ENCODE assay signal across 17 cellular contexts in the genomic region with DNA sequence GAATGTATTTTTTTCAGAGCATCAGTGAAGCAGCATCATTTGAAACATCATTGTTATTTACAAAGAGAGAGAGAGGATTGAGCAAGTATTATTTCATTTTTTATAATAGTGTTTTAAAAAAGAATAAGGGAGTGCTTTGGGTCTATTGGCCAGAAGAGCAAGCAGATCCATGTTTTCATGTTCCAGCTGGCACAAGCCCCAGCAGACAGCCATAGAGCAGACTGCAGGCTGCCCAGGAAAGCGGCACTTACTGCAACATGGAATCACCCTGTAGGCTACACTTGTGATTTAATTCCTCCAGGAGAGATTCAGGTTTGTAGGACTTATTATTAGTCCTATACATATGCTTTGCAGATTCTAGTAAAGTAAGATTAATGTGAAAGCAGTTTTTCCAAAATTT.
DNase-seq lines count a peak whose midpoint lies in the region; ATAC-seq and TF ChIP-seq lines count a peak whose summit lies in the region.
"Had no signal": no experiment of that assay in that cellular context is flagged by ENCODE, and none has a peak within 500 bp of the region (broad histone marks: within the 10 kb centered on the region; RNA-seq: fewer than 3 reads in every experiment).

No MANE protein-coding gene starts in this region.

- intact Hi-C loops in right cardiac atrium (cut with DNase I) (no loop called here), testis (cut with DNase I; ENCODE audit: low total_unique reads) (no loop called here)

- TF ChIP-seq POLR2A in testis (IDR thresholded peaks at IDR 0.05), result no peak

- DNase-seq in NCI-H82 (lab: John Stamatoyannopoulos, UW) (peak; percentile 1), NCI-H82 treated with DMSO at 0.1 percent for 48 hours (lab: John Stamatoyannopoulos, UW; ENCODE audit: unreplicated experiment) (no peak), anterior cingulate cortex (lab: John Stamatoyannopoulos, UW) (peak in 34 of 58 donors; percentile 1 to 56 (median 24)), right cardiac atrium (peak; percentile 71 to 91 (median 83)), testis (peak; percentile 22)
- DNase-seq: ACHN; activated CD4-positive, CD25-positive, alpha-beta regulatory T cell treated with anti-CD3 and anti-CD28 coated beads, Interleukin-2, amount 50 U/mL, for 72 hours; activated CD8-positive, alpha-beta memory T cell treated with anti-CD3 and anti-CD28 coated beads, Interleukin-2, amount 50 U/mL, for 4 hours; central memory CD4-positive, alpha-beta T cell; COR-L47; GOT3; mesenchymal stem cell; OCI-M1; stimulated activated CD4-positive, alpha-beta T cell treated with anti-CD3 and anti-CD28 coated beads, Interleukin-12 subunit alpha, Interleukin-12 subunit beta, amount 100 ng/mL, for 4 hours had no signal

- ATAC-seq in right cardiac atrium (peak; percentile 78 to 91), HG03457 (IDR thresholded peaks at IDR 0.05; ENCODE audit: unreplicated experiment) (no peak), GM21737 (IDR thresholded peaks at IDR 0.05; ENCODE audit: unreplicated experiment) (no peak), HG03108 (IDR thresholded peaks at IDR 0.05; ENCODE audit: unreplicated experiment) (no peak)

- no peaks in the 10 kb centered on the region for H3K36me3 ChIP-seq in testis (ENCODE audit: low read depth, missing control alignments)

- H3K4me1 ChIP-seq in right cardiac atrium (ENCODE audit: control insufficient read depth, insufficient read depth, low read length) (peaks cover 2% of the 10 kb centered on the region), testis (no peaks in the 10 kb centered on the region)

- H3K4me3 ChIP-seq in right cardiac atrium (ENCODE audit: low read length), result no peak overlapping the region
- H3K4me3 ChIP-seq in testis, result no peak overlapping the region

- H3K9me3 ChIP-seq in right cardiac atrium (ENCODE audit: control insufficient read depth, low read length) (no peaks in the 10 kb centered on the region), testis (no peaks in the 10 kb centered on the region)

- H3K27me3 ChIP-seq in right cardiac atrium (ENCODE audit: control insufficient read depth, insufficient read depth) (no peaks in the 10 kb centered on the region), testis (no peaks in the 10 kb centered on the region)

- no peak for TF ChIP-seq CTCF in testis (IDR thresholded peaks at IDR 0.05)

- WGBS in right cardiac atrium, result 35% methylated on average over 1 of the region's 1 CpG
- 31 to 39% methylated on average over 1 of the region's 1 CpG for WGBS in testis, 2 donors

- no peak overlapping the region for H3K27ac ChIP-seq in right cardiac atrium (ENCODE audit: low read length)
- H3K27ac ChIP-seq in testis, result no peak overlapping the region

Comparison
In these comparisons a context has a peak if more than half of its experiments do, and no peak if none do; other contexts are left out.
1. ATAC-seq: peak in right cardiac atrium (2 of 2); none in HG03457 (single experiment), GM21737 (single experiment) and HG03108 (single experiment).